1 cellular context compared by ENCODE assay signal in the genomic region with DNA sequence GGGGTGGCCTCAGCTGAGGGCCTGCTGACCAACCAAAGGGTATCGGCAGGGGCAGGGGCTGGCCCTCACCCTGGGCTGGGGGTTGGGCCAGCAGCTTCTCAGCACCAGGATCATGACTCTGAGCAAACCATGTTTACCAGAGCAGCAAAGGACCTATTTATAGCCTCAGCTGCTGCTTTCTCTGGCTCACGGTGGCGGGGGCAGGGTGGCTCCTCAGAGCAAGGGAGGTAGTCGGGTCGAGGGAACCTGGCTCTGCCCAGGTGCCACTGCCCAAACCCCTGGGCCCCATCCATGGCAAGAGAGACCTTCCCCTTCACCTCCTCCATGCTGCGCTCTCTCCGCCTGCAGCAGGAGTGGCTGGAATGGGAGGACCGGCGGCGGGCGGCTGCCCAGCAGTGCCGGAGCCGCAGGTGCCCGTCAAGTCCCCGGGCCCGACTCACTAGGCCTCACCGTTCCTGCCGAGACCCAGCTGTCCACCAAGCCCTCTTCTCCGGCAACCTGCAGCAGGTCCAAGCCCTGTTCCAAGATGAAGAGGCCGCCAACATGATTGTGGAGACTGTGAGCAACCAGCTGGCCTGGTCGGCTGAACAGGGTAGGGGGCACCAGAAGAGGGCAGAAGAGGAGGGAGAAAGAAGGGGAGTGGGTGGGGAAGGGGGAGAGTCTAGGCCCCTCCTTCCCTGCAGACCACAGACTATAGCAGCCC.
A peak's percentile ranks its signal among the peaks of the same experiment; 100 is the strongest.
TF ChIP-seq lines count a peak whose summit lies in the region.

A gene with protein sequence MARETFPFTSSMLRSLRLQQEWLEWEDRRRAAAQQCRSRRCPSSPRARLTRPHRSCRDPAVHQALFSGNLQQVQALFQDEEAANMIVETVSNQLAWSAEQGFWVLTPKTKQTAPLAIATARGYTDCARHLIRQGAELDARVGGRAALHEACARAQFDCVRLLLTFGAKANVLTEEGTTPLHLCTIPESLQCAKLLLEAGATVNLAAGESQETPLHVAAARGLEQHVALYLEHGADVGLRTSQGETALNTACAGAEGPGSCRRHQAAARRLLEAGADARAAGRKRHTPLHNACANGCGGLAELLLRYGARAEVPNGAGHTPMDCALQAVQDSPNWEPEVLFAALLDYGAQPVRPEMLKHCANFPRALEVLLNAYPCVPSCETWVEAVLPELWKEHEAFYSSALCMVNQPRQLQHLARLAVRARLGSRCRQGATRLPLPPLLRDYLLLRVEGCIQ (plus strand): TSS at position 206 of the 703 bp plus-strand sequence. CDS start 86 bp downstream, at position 292.

TF ChIP-seq in HepG2, 621 proteins besides CTCF, POLR2A, EP300 and RAD21 (continued from another document and continues in another):
- TF ChIP-seq, protein P1, sequence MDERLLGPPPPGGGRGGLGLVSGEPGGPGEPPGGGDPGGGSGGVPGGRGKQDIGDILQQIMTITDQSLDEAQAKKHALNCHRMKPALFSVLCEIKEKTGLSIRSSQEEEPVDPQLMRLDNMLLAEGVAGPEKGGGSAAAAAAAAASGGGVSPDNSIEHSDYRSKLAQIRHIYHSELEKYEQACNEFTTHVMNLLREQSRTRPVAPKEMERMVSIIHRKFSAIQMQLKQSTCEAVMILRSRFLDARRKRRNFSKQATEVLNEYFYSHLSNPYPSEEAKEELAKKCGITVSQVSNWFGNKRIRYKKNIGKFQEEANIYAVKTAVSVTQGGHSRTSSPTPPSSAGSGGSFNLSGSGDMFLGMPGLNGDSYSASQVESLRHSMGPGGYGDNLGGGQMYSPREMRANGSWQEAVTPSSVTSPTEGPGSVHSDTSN (CRISPR knock-in tag; IDR thresholded peaks at IDR 0.05) = no peak
- TF ChIP-seq POGZ (CRISPR knock-in tag; IDR thresholded peaks at IDR 0.05) (no peak), ZSCAN30 (CRISPR knock-in tag; IDR thresholded peaks at IDR 0.05) (no peak), XRCC5 (optimal IDR thresholded peaks at IDR 0.05; ENCODE audit: low read length) (no peak), ZNF720 (CRISPR knock-in tag; IDR thresholded peaks at IDR 0.05) (no peak), ZNF552 (CRISPR knock-in tag; IDR thresholded peaks at IDR 0.05; ENCODE audit: borderline replicate concordance) (no peak), SALL2 (CRISPR knock-in tag; IDR thresholded peaks at IDR 0.05) (no peak), NFYB (CRISPR knock-in tag; IDR thresholded peaks at IDR 0.05) (no peak; the same call in 1 of the 2 replicates), ZNF75D (CRISPR knock-in tag; IDR thresholded peaks at IDR 0.05; ENCODE audit: borderline replicate concordance) (no peak), NFKBIZ (CRISPR knock-in tag; IDR thresholded peaks at IDR 0.05) (no peak), ZNF652 (CRISPR knock-in tag; IDR thresholded peaks at IDR 0.05; ENCODE audit: borderline replicate concordance, low read depth) (no peak), ADNP (CRISPR knock-in tag; IDR thresholded peaks at IDR 0.05) (no peak), ZNF570 (CRISPR knock-in tag; IDR thresholded peaks at IDR 0.05; ENCODE audit: borderline replicate concordance) (no peak), PHB2 (IDR thresholded peaks at IDR 0.05; ENCODE audit: partially characterized antibody) (no peak)
- TF ChIP-seq, protein P2, sequence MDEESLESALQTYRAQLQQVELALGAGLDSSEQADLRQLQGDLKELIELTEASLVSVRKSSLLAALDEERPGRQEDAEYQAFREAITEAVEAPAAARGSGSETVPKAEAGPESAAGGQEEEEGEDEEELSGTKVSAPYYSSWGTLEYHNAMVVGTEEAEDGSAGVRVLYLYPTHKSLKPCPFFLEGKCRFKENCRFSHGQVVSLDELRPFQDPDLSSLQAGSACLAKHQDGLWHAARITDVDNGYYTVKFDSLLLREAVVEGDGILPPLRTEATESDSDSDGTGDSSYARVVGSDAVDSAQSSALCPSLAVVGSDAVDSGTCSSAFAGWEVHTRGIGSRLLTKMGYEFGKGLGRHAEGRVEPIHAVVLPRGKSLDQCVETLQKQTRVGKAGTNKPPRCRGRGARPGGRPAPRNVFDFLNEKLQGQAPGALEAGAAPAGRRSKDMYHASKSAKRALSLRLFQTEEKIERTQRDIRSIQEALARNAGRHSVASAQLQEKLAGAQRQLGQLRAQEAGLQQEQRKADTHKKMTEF (CRISPR knock-in tag; IDR thresholded peaks at IDR 0.05) = peak; percentile 49; the same call in 1 of the 2 replicates
- TF ChIP-seq, protein P3, sequence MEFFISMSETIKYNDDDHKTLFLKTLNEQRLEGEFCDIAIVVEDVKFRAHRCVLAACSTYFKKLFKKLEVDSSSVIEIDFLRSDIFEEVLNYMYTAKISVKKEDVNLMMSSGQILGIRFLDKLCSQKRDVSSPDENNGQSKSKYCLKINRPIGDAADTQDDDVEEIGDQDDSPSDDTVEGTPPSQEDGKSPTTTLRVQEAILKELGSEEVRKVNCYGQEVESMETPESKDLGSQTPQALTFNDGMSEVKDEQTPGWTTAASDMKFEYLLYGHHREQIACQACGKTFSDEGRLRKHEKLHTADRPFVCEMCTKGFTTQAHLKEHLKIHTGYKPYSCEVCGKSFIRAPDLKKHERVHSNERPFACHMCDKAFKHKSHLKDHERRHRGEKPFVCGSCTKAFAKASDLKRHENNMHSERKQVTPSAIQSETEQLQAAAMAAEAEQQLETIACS (CRISPR knock-in tag; IDR thresholded peaks at IDR 0.05) = no peak
- TF ChIP-seq, protein P4, sequence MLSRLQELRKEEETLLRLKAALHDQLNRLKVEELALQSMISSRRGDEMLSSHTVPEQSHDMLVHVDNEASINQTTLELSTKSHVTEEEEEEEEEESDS (CRISPR knock-in tag; IDR thresholded peaks at IDR 0.05; ENCODE audit: borderline replicate concordance) = no peak
- TF ChIP-seq, protein P5, sequence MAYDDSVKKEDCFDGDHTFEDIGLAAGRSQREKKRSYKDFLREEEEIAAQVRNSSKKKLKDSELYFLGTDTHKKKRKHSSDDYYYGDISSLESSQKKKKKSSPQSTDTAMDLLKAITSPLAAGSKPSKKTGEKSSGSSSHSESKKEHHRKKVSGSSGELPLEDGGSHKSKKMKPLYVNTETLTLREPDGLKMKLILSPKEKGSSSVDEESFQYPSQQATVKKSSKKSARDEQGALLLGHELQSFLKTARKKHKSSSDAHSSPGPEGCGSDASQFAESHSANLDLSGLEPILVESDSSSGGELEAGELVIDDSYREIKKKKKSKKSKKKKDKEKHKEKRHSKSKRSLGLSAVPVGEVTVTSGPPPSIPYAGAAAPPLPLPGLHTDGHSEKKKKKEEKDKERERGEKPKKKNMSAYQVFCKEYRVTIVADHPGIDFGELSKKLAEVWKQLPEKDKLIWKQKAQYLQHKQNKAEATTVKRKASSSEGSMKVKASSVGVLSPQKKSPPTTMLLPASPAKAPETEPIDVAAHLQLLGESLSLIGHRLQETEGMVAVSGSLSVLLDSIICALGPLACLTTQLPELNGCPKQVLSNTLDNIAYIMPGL (CRISPR knock-in tag; IDR thresholded peaks at IDR 0.05; ENCODE audit: borderline replicate concordance in 1 of 2, low read depth in 1 of 2) = peak in 1 of 2 experiments; percentile 61; a peak in 1 of 4 replicates
- TF ChIP-seq, protein P6, sequence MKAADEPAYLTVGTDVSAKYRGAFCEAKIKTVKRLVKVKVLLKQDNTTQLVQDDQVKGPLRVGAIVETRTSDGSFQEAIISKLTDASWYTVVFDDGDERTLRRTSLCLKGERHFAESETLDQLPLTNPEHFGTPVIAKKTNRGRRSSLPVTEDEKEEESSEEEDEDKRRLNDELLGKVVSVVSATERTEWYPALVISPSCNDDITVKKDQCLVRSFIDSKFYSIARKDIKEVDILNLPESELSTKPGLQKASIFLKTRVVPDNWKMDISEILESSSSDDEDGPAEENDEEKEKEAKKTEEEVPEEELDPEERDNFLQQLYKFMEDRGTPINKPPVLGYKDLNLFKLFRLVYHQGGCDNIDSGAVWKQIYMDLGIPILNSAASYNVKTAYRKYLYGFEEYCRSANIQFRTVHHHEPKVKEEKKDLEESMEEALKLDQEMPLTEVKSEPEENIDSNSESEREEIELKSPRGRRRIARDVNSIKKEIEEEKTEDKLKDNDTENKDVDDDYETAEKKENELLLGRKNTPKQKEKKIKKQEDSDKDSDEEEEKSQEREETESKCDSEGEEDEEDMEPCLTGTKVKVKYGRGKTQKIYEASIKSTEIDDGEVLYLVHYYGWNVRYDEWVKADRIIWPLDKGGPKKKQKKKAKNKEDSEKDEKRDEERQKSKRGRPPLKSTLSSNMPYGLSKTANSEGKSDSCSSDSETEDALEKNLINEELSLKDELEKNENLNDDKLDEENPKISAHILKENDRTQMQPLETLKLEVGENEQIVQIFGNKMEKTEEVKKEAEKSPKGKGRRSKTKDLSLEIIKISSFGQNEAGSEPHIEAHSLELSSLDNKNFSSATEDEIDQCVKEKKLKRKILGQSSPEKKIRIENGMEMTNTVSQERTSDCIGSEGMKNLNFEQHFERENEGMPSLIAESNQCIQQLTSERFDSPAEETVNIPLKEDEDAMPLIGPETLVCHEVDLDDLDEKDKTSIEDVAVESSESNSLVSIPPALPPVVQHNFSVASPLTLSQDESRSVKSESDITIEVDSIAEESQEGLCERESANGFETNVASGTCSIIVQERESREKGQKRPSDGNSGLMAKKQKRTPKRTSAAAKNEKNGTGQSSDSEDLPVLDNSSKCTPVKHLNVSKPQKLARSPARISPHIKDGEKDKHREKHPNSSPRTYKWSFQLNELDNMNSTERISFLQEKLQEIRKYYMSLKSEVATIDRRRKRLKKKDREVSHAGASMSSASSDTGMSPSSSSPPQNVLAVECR (CRISPR knock-in tag; IDR thresholded peaks at IDR 0.05; ENCODE audit: borderline replicate concordance) = peak; percentile 44; the same call in 1 of the 2 replicates
- TF ChIP-seq, protein P7, sequence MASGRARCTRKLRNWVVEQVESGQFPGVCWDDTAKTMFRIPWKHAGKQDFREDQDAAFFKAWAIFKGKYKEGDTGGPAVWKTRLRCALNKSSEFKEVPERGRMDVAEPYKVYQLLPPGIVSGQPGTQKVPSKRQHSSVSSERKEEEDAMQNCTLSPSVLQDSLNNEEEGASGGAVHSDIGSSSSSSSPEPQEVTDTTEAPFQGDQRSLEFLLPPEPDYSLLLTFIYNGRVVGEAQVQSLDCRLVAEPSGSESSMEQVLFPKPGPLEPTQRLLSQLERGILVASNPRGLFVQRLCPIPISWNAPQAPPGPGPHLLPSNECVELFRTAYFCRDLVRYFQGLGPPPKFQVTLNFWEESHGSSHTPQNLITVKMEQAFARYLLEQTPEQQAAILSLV (CRISPR knock-in tag; IDR thresholded peaks at IDR 0.05; ENCODE audit: borderline replicate concordance) = no peak
- TF ChIP-seq, protein P8, sequence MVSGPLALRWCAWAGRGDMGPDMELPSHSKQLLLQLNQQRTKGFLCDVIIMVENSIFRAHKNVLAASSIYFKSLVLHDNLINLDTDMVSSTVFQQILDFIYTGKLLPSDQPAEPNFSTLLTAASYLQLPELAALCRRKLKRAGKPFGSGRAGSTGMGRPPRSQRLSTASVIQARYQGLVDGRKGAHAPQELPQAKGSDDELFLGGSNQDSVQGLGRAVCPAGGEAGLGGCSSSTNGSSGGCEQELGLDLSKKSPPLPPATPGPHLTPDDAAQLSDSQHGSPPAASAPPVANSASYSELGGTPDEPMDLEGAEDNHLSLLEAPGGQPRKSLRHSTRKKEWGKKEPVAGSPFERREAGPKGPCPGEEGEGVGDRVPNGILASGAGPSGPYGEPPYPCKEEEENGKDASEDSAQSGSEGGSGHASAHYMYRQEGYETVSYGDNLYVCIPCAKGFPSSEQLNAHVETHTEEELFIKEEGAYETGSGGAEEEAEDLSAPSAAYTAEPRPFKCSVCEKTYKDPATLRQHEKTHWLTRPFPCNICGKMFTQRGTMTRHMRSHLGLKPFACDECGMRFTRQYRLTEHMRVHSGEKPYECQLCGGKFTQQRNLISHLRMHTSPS (CRISPR knock-in tag; IDR thresholded peaks at IDR 0.05; ENCODE audit: low read depth) = no peak; the same call in 1 of the 2 replicates
- TF ChIP-seq, protein P9, sequence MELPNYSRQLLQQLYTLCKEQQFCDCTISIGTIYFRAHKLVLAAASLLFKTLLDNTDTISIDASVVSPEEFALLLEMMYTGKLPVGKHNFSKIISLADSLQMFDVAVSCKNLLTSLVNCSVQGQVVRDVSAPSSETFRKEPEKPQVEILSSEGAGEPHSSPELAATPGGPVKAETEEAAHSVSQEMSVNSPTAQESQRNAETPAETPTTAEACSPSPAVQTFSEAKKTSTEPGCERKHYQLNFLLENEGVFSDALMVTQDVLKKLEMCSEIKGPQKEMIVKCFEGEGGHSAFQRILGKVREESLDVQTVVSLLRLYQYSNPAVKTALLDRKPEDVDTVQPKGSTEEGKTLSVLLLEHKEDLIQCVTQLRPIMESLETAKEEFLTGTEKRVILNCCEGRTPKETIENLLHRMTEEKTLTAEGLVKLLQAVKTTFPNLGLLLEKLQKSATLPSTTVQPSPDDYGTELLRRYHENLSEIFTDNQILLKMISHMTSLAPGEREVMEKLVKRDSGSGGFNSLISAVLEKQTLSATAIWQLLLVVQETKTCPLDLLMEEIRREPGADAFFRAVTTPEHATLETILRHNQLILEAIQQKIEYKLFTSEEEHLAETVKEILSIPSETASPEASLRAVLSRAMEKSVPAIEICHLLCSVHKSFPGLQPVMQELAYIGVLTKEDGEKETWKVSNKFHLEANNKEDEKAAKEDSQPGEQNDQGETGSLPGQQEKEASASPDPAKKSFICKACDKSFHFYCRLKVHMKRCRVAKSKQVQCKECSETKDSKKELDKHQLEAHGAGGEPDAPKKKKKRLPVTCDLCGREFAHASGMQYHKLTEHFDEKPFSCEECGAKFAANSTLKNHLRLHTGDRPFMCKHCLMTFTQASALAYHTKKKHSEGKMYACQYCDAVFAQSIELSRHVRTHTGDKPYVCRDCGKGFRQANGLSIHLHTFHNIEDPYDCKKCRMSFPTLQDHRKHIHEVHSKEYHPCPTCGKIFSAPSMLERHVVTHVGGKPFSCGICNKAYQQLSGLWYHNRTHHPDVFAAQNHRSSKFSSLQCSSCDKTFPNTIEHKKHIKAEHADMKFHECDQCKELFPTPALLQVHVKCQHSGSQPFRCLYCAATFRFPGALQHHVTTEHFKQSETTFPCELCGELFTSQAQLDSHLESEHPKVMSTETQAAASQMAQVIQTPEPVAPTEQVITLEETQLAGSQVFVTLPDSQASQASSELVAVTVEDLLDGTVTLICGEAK (IDR thresholded peaks at IDR 0.05) = no peak
- TF ChIP-seq, protein P9 (CRISPR knock-in tag; IDR thresholded peaks at IDR 0.05) = no peak
